ENCODE assay signal across 11 cellular contexts in genomic region chr11:117458275-117459120, GRCh38.
A peak's percentile ranks its signal among the peaks of the same experiment; 100 is the strongest.
DNase-seq lines count a peak whose midpoint lies in the region; ATAC-seq and TF ChIP-seq lines count a peak whose summit lies in the region.
"Had no signal": no experiment of that assay in that cellular context is flagged by ENCODE, and none has a peak within 500 bp of the region (broad histone marks: within the 10 kb centered on the region; RNA-seq: fewer than 3 reads in every experiment).

No MANE protein-coding gene starts in this region.

- H3K4me1 Mint-ChIP-seq in activated T-cell treated with anti-CD3 and anti-CD28 coated beads, Interleukin-2, amount 50 U/mL, for 24 hours (ENCODE audit: low read depth) = peaks cover 19% of the 10 kb centered on the region

- H4K20me1 ChIP-seq in SK-N-SH (ENCODE audit: insufficient read depth) = no peaks in the 10 kb centered on the region

- no peak overlapping the region; a peak in 1 of 4 replicates for H3K27ac ChIP-seq in SK-N-SH (ENCODE audit: low read depth in 2 of 2, low read length in 1 of 2)
- H3K27ac ChIP-seq: 22Rv1 had no signal

- no peak overlapping the region for H3K4me3 ChIP-seq in SK-N-SH (ENCODE audit: low read depth in 2 of 2, low read length in 1 of 2)

- CTCF ChIA-PET in SK-N-SH (lab: Yijun Ruan, JAX) = interaction anchor here (1.0 to 2.0 kb wide), 3 partner anchors 10 to 32 kb away, joined by 3 to 9 read pairs (median 4); no protein-coding TSS in a partner anchor

- peak overlapping the region; percentile 73 for H3K27ac Mint-ChIP-seq in activated T-cell treated with anti-CD3 and anti-CD28 coated beads, Interleukin-2, amount 50 U/mL, for 24 hours

- H2AFZ ChIP-seq in SK-N-SH (ENCODE audit: low read depth) = no peak overlapping the region

- H3K36me3 ChIP-seq in SK-N-SH (replicated peaks in 1 of 2; ENCODE audit: control insufficient read depth in 1 of 2, insufficient read depth in 2 of 2, low read length in 1 of 2) = no peaks in the 10 kb centered on the region

- DNase-seq in DMS 273 (lab: John Stamatoyannopoulos, UW; ENCODE audit: unreplicated experiment) = peak; percentile 43
- no peak for DNase-seq in DMS 273 treated with DMSO at 0.1 percent for 48 hours (lab: John Stamatoyannopoulos, UW)
- DNase-seq in activated T-cell treated with anti-CD3 and anti-CD28 coated beads, Interleukin-2, amount 50 U/mL, for 24 hours = no peak
- DNase-seq in retina = peak; percentile 34
- DNase-seq in SK-N-SH = no peak
- DNase-seq in T-helper 1 cell = no peak
- DNase-seq: aorta, T-helper 9 cell had no signal

- no peaks in the 10 kb centered on the region for H3F3A ChIP-seq in SK-N-SH (replicated peaks; ENCODE audit: insufficient read depth)

- no peak for TF ChIP-seq CTCF in SK-N-SH (IDR thresholded peaks at IDR 0.05)

- H3K27me3 ChIP-seq in SK-N-SH (ENCODE audit: insufficient read depth) = no peaks in the 10 kb centered on the region

- peaks cover 2% of the 10 kb centered on the region for H3K27me3 Mint-ChIP-seq in activated T-cell treated with anti-CD3 and anti-CD28 coated beads, Interleukin-2, amount 50 U/mL, for 24 hours

- peak; percentile 46 for ATAC-seq in HG03432 (IDR thresholded peaks at IDR 0.05; ENCODE audit: unreplicated experiment)
- no peak for ATAC-seq in HG02610 (IDR thresholded peaks at IDR 0.05; ENCODE audit: unreplicated experiment)

- H3K4me1 ChIP-seq in SK-N-SH (ENCODE audit: control insufficient read depth in 1 of 2, insufficient read depth in 2 of 2, low read depth in 1 of 2, low read length in 1 of 2) = peaks cover 0 to 40% of the 10 kb centered on the region in 2 experiments; a peak in 1 of 4 replicates

- no peaks in the 10 kb centered on the region for H3K79me2 ChIP-seq in SK-N-SH (ENCODE audit: insufficient read depth)

- H3K9me2 ChIP-seq in SK-N-SH = no peaks in the 10 kb centered on the region

- no peak overlapping the region for H3K4me2 ChIP-seq in SK-N-SH

- TF ChIP-seq RAD21 in SK-N-SH (IDR thresholded peaks at IDR 0.05; ENCODE audit: low read length) = no peak

- WGBS in SK-N-SH (ENCODE audit: low lambda C conversion rate) = 75% methylated on average over 12 of the region's 22 CpGs

- H3K9ac ChIP-seq in SK-N-SH = no peak overlapping the region

- peaks cover 15% of the 10 kb centered on the region for H3K9me3 Mint-ChIP-seq in activated T-cell treated with anti-CD3 and anti-CD28 coated beads, Interleukin-2, amount 50 U/mL, for 24 hours

- peaks cover 2% of the 10 kb centered on the region for H3K36me3 Mint-ChIP-seq in activated T-cell treated with anti-CD3 and anti-CD28 coated beads, Interleukin-2, amount 50 U/mL, for 24 hours (ENCODE audit: low read depth)

- TF ChIP-seq EP300 in SK-N-SH (IDR thresholded peaks at IDR 0.05; ENCODE audit: borderline replicate concordance in 1 of 2, low read depth in 1 of 2, low read length in 1 of 2) = no peak

- H3K9me3 ChIP-seq in SK-N-SH = peaks cover 5% of the 10 kb centered on the region

- POLR2A ChIA-PET in SK-N-SH (lab: Yijun Ruan, JAX) = no interaction called here

- H3K4me3 Mint-ChIP-seq in activated T-cell treated with anti-CD3 and anti-CD28 coated beads, Interleukin-2, amount 50 U/mL, for 24 hours = no peak overlapping the region

TF ChIP-seq in SK-N-SH, 30 proteins besides CTCF, POLR2A, EP300 and RAD21:
- TF ChIP-seq JUND (IDR thresholded peaks at IDR 0.05) (no peak), GATA2 (CRISPR knock-in tag; IDR thresholded peaks at IDR 0.05) (no peak), TAF1 (IDR thresholded peaks at IDR 0.05; ENCODE audit: borderline replicate concordance, low read depth, low read length) (no peak), MXI1 (IDR thresholded peaks at IDR 0.05; ENCODE audit: low read depth, low read length) (no peak), YY1 (IDR thresholded peaks at IDR 0.05; ENCODE audit: low read depth) (no peak), FOXJ3 (CRISPR knock-in tag; IDR thresholded peaks at IDR 0.05) (no peak), EZH2phosphoT487 (IDR thresholded peaks at IDR 0.05; ENCODE audit: borderline replicate concordance, low read depth) (no peak), ZBTB33 (IDR thresholded peaks at IDR 0.05; ENCODE audit: borderline replicate concordance, low read depth) (no peak), POLR2AphosphoS5 (IDR thresholded peaks at IDR 0.05; ENCODE audit: low read depth, low read length) (no peak)
- TF ChIP-seq, protein P1, sequence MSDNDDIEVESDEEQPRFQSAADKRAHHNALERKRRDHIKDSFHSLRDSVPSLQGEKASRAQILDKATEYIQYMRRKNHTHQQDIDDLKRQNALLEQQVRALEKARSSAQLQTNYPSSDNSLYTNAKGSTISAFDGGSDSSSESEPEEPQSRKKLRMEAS (IDR thresholded peaks at IDR 0.05; ENCODE audit: low read depth) = no peak

Comparison
In these comparisons a context has a peak if more than half of its experiments do, and no peak if none do; other contexts are left out.
1. DNase-seq: peak in DMS 273 (single experiment) and retina (single experiment); none in DMS 273 treated with DMSO at 0.1 percent for 48 hours (single experiment), activated T-cell treated with anti-CD3 and anti-CD28 coated beads, Interleukin-2, amount 50 U/mL, for 24 hours (single experiment), SK-N-SH (single experiment) and T-helper 1 cell (0 of 5).